1 cellular context compared by ENCODE assay signal in genomic region chr11:102117472-102118113, GRCh38.
TF ChIP-seq lines count a peak whose summit lies in the region.

No MANE protein-coding gene starts in this region.

TF ChIP-seq in SK-N-SH, 30 proteins besides CTCF, POLR2A, EP300 and RAD21 (continued from another document):
- TF ChIP-seq USF1 (IDR thresholded peaks at IDR 0.05; ENCODE audit: borderline replicate concordance, low read depth) (no peak), SIN3A (IDR thresholded peaks at IDR 0.05; ENCODE audit: borderline replicate concordance, low read depth, low read length) (no peak)
